In the genomic region with DNA sequence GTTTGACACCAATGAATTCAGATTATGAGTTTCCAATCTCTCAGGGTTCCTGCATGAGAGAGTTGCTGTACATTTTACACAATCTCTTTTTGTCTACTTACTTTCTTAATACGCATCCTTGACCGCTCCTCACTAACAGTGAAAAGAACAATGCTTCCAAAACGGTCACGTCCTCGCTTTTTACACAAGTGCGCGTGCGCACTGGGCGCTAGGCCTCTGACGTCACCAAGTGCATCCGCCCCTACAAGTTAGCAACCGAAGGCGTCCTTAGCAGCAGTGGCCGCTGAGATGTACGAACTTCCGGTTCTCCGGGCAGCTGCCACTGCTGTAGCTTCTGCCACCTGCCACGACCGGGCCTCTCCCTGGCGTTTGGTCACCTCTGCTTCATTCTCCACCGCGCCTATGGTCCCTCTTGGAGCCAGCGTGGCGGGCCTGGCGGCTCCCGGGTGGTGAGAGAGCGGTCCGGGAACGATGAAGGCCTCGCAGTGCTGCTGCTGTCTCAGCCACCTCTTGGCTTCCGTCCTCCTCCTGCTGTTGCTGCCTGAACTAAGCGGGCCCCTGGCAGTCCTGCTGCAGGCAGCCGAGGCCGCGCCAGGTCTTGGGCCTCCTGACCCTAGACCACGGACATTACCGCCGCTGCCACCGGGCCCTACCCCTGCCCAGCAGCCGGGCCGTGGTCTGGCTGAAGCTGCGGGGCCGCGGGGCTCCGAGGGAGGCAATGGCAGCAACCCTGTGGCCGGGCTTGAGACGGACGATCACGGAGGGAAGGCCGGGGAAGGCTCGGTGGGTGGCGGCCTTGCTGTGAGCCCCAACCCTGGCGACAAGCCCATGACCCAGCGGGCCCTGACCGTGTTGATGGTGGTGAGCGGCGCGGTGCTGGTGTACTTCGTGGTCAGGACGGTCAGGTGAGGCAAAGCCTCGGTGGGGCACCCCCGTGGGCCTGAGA, we compare ENCODE assay signal across 8 cellular contexts. TPM values are rescaled to one million over a fixed set of nuclear protein-coding genes. Genes with fewer than 3 reads are reported as not detected.
DNase-seq lines count a peak whose midpoint lies in the region; TF ChIP-seq lines count a peak whose summit lies in the region.

A gene (plus strand): TSS at position 315 of the 946 bp plus-strand sequence. CDS start 157 bp downstream, at position 472.

- H3K4me1 Mint-ChIP-seq in H9 (peaks cover 7 to 11% of the 10 kb centered on the region in 2 experiments), neural progenitor cell (peaks cover 17% of the 10 kb centered on the region)

- no peaks in the 10 kb centered on the region for H3K79me1 ChIP-seq in H9 (ENCODE audit: insufficient read depth, low read depth, low read length, poor library complexity, severe bottlenecking)

- no peak within 1 kb of the TSS for H2AK5ac ChIP-seq in H9 (ENCODE audit: insufficient read length, low read length)

- peak within 1 kb of the TSS; percentile 95 to 96 for H3K4me3 Mint-ChIP-seq in H9
- H3K4me3 Mint-ChIP-seq in neural progenitor cell, result peak within 1 kb of the TSS; percentile 95

- no peak within 1 kb of the TSS for H3T11ph ChIP-seq in H9 (ENCODE audit: low read length)

- H3K27ac ChIP-seq in H9 (ENCODE audit: insufficient read length, low read depth, low read length) (no peak within 1 kb of the TSS), neural progenitor cell (no peak within 1 kb of the TSS)

- H3K36me3 Mint-ChIP-seq in H9 (ENCODE audit: insufficient read depth in 1 of 3, low read depth in 3 of 3), result peaks cover 21 to 36% (median 21%) of the 10 kb centered on the region in 3 experiments
- H3K36me3 Mint-ChIP-seq in neural progenitor cell, result peaks cover 20% of the 10 kb centered on the region

- H3K9me3 Mint-ChIP-seq in H9 (peaks cover 21 to 22% of the 10 kb centered on the region in 2 experiments), neural progenitor cell (peaks cover 23% of the 10 kb centered on the region)

- no peaks in the 10 kb centered on the region for H4K20me1 ChIP-seq in H9 (ENCODE audit: control insufficient read depth, insufficient read depth, insufficient read length)
- H4K20me1 ChIP-seq in neural progenitor cell (ENCODE audit: low read depth), result no peaks in the 10 kb centered on the region

- no peak within 1 kb of the TSS for H4K5ac ChIP-seq in H9 (ENCODE audit: insufficient read length, low read depth, low read length)

- peak within 1 kb of the TSS; percentile 65 for H3K4me3 ChIP-seq in MG63
- peak within 1 kb of the TSS; percentile 87 to 93 for H3K4me3 ChIP-seq in foreskin fibroblast (ENCODE audit: low read depth in 1 of 2, low read length in 2 of 2)
- H3K4me3 ChIP-seq in neural progenitor cell, result peak within 1 kb of the TSS; percentile 87

- H2BK20ac ChIP-seq in H9 (ENCODE audit: low read depth, low read length, poor library complexity, severe bottlenecking), result no peak within 1 kb of the TSS

- H3K79me2 ChIP-seq in H9 (ENCODE audit: insufficient read depth, low read length) (no peaks in the 10 kb centered on the region), neural progenitor cell (ENCODE audit: low read depth) (peaks cover 6% of the 10 kb centered on the region)

- no peak within 1 kb of the TSS for H4K91ac ChIP-seq in H9 (ENCODE audit: insufficient read length, low read depth, low read length)

- H3K4me1 ChIP-seq in H9 (ENCODE audit: insufficient read depth, low read length) (no peaks in the 10 kb centered on the region), neural progenitor cell (peaks cover 13% of the 10 kb centered on the region)

- H2AFZ ChIP-seq in H9 (ENCODE audit: low read length) (no peak within 1 kb of the TSS), neural progenitor cell (replicated peaks) (peak within 1 kb of the TSS; percentile 90)

- DNase-seq in ELR (ENCODE audit: low read depth) (peak; percentile 97), H9 (peak; percentile 94), MG63 (peak; percentile 95), SHP77 treated with DMSO at 0.1 percent for 48 hours (lab: John Stamatoyannopoulos, UW) (peak; percentile 94), foreskin fibroblast (peak; percentile 93 to 99), neural progenitor cell (ENCODE audit: low spot score) (peak; percentile 97), stromal cell of bone marrow (ENCODE audit: low read depth) (peak; percentile 94)
- DNase-seq in activated gamma-delta T cell treated with anti-CD3 and anti-CD28 coated beads, Interleukin-2, amount 50 U/mL, for 16 hours (ENCODE audit: low read depth), result peak; percentile 89

- H2BK12ac ChIP-seq in H9 (ENCODE audit: insufficient read length, low read depth, low read length), result no peak within 1 kb of the TSS

- H3F3A ChIP-seq in neural progenitor cell (ENCODE audit: low read depth), result no peaks in the 10 kb centered on the region

- H3K4ac ChIP-seq in H9 (ENCODE audit: low read depth, low read length), result no peak within 1 kb of the TSS; the same call in 1 of the 2 replicates

- H3K27ac Mint-ChIP-seq in H9 (peak within 1 kb of the TSS; percentile 87 to 94 (median 92); a peak in 6 of 7 replicates), neural progenitor cell (peak within 1 kb of the TSS; percentile 98)

- H2BK120ac ChIP-seq in H9 (ENCODE audit: low read depth, low read length, poor library complexity, severe bottlenecking), result peak within 1 kb of the TSS; percentile 61

- no peak for TF ChIP-seq CTCF in H9 (conservative IDR thresholded peaks at IDR 0.05)
- no peak for TF ChIP-seq CTCF in foreskin fibroblast (IDR thresholded peaks at IDR 0.05; ENCODE audit: low read depth, low read length)
- TF ChIP-seq CTCF in neural progenitor cell (IDR thresholded peaks at IDR 0.05), result no peak

- no peak within 1 kb of the TSS for H2BK15ac ChIP-seq in H9 (ENCODE audit: low read depth, low read length)

- WGBS in H9 (ENCODE audit: extremely low coverage, insufficient read length, low lambda C conversion rate), result no CpG with 5 or more reads among the region's 62 CpGs

- no peak within 1 kb of the TSS for H3K56ac ChIP-seq in H9 (ENCODE audit: insufficient read length, low read depth, low read length)

- peaks cover 6% of the 10 kb centered on the region for H3K23me2 ChIP-seq in H9 (ENCODE audit: insufficient read length, low read depth, low read length, poor library complexity, severe bottlenecking)

- H3K9me3 ChIP-seq in H9 (ENCODE audit: control insufficient read depth, low read depth, low read length), result no peaks in the 10 kb centered on the region
- H3K9me3 ChIP-seq in MG63, result peaks cover 7% of the 10 kb centered on the region; the same call in 1 of the 2 replicates
- H3K9me3 ChIP-seq in neural progenitor cell (ENCODE audit: low read depth), result peaks cover 10% of the 10 kb centered on the region

- H3K4me2 ChIP-seq in H9 (ENCODE audit: insufficient read depth, insufficient read length, low read length) (peak within 1 kb of the TSS; percentile 52), neural progenitor cell (peak within 1 kb of the TSS; percentile 91)

- H3K18ac ChIP-seq in H9 (ENCODE audit: insufficient read length, low read depth, low read length), result peak within 1 kb of the TSS; percentile 75

- no peaks in the 10 kb centered on the region; the same call in none of the 2 replicates for H3K27me3 Mint-ChIP-seq in H9 (ENCODE audit: low read depth)
- H3K27me3 Mint-ChIP-seq in neural progenitor cell (ENCODE audit: insufficient read depth, low read depth), result no peaks in the 10 kb centered on the region

- H3K14ac ChIP-seq in H9 (ENCODE audit: insufficient read depth, low read length), result no peak within 1 kb of the TSS; the same call in 1 of the 2 replicates

- H3K36me3 ChIP-seq in MG63 (no peaks in the 10 kb centered on the region), neural progenitor cell (no peaks in the 10 kb centered on the region)

- no peak within 1 kb of the TSS for H2BK5ac ChIP-seq in H9 (ENCODE audit: insufficient read length, low read length)

- no peak within 1 kb of the TSS for H4K8ac ChIP-seq in H9 (replicated peaks; ENCODE audit: insufficient read length, low read depth, low read length)

- H3K27me3 ChIP-seq in H9 (ENCODE audit: insufficient read depth, low read length), result no peaks in the 10 kb centered on the region
- no peaks in the 10 kb centered on the region for H3K27me3 ChIP-seq in MG63
- no peaks in the 10 kb centered on the region for H3K27me3 ChIP-seq in neural progenitor cell

- H3K9ac ChIP-seq in H9 (ENCODE audit: extremely low read depth, insufficient read length, low read length) (peak within 1 kb of the TSS; percentile 89), neural progenitor cell (peak within 1 kb of the TSS; percentile 61)

- H3K23ac ChIP-seq in H9 (ENCODE audit: insufficient read length, low read depth, low read length), result no peak within 1 kb of the TSS

RNA-seq across cellular contexts. Expression of the gene that starts here (rescaled TPM):
- total RNA-seq in H9 (2021) (4.3 TPM in 2 replicates), neural progenitor cell (ENCODE audit: low replicate concordance) (3.0 and 7.8 TPM in 2 replicates)
- total RNA-seq in MG63 (2014; rRNA removed; shearing (Covaris generic); ENCODE audit: low replicate concordance), result 14.6 and 32.5 TPM in 2 replicates
